Comparison of ENCODE assay signal across 10 cellular contexts in genomic region chr2:126761981-126762878, GRCh38.
DNase-seq lines count a peak whose midpoint lies in the region; ATAC-seq lines count a peak whose summit lies in the region.
"Had no signal": no experiment of that assay in that cellular context is flagged by ENCODE, and none has a peak within 500 bp of the region (broad histone marks: within the 10 kb centered on the region; RNA-seq: fewer than 3 reads in every experiment).

No MANE protein-coding gene starts in this region.

- no peak overlapping the region for H2BK15ac ChIP-seq in neuronal stem cell (ENCODE audit: low read length)

- no peaks in the 10 kb centered on the region for H3K9me3 Mint-ChIP-seq in CD4-positive, alpha-beta memory T cell
- peaks cover 0 to 14% (median 2%) of the 10 kb centered on the region in 9 donors for H3K9me3 Mint-ChIP-seq in naive thymus-derived CD8-positive, alpha-beta T cell

- peak overlapping the region; percentile 59 to 82 (median 72) for H3K4me3 Mint-ChIP-seq in CD4-positive, alpha-beta memory T cell
- peak overlapping the region; percentile 61 to 87 (median 76) for H3K4me3 Mint-ChIP-seq in naive thymus-derived CD8-positive, alpha-beta T cell

- H3K79me1 ChIP-seq in neuronal stem cell (ENCODE audit: low read depth, low read length): no peaks in the 10 kb centered on the region

- H2BK12ac ChIP-seq in neuronal stem cell (ENCODE audit: low read length): no peak overlapping the region

- POLR2A ChIA-PET in CD4-positive, alpha-beta memory T cell (lab: Charles Lee; ENCODE audit: partially characterized antibody): interaction anchor here (1.6 to 3.5 kb wide), 3 partner anchors 102 to 234 kb away, joined by 4 to 15 read pairs (median 5); no protein-coding TSS in a partner anchor
- POLR2A ChIA-PET in naive thymus-derived CD8-positive, alpha-beta T cell (lab: Charles Lee): interaction anchor here (1.0 to 3.0 kb wide), 6 partner anchors 12 to 108 kb away, joined by 3 to 27 read pairs (median 5); partner anchors contain the start of gene GYPC

- no peak overlapping the region for H3K18ac ChIP-seq in neuronal stem cell (ENCODE audit: low read length)

- H3K27me3 ChIP-seq in CD4-positive, alpha-beta memory T cell (ENCODE audit: insufficient read depth, low read length): no peaks in the 10 kb centered on the region
- H3K27me3 ChIP-seq in neuronal stem cell (ENCODE audit: control insufficient read depth in 3 of 3, insufficient read depth in 3 of 3, low read depth in 1 of 3, low read length in 3 of 3): no peaks in the 10 kb centered on the region

- ATAC-seq in naive thymus-derived CD8-positive, alpha-beta T cell: peak; percentile 94 to 96
- no peak for ATAC-seq in GM21619 (IDR thresholded peaks at IDR 0.05; ENCODE audit: unreplicated experiment)

- H3K4me2 ChIP-seq in neuronal stem cell (ENCODE audit: insufficient read depth, low read length, poor library complexity, severe bottlenecking): no peak overlapping the region

- intact Hi-C loops in CD4-positive, alpha-beta memory T cell (cut with micrococcal nuclease): loop anchor here (1.0 to 5.0 kb wide), 2 partner anchors 105 to 235 kb away; no protein-coding TSS in a partner anchor

- H4K8ac ChIP-seq in neuronal stem cell (ENCODE audit: low read depth, low read length): no peak overlapping the region

- no peak overlapping the region for H2BK120ac ChIP-seq in neuronal stem cell (ENCODE audit: low read depth, low read length)

- no peak overlapping the region for H2AK5ac ChIP-seq in neuronal stem cell (ENCODE audit: low read depth, low read length)

- H3K4ac ChIP-seq in neuronal stem cell (ENCODE audit: low read length): no peak overlapping the region

- H3K36me3 ChIP-seq in CD4-positive, alpha-beta memory T cell (ENCODE audit: insufficient read depth, low read length): no peaks in the 10 kb centered on the region
- no peaks in the 10 kb centered on the region for H3K36me3 ChIP-seq in neuronal stem cell (replicated peaks in 1 of 2; ENCODE audit: control insufficient read depth in 2 of 2, insufficient read depth in 2 of 2, low read length in 2 of 2)

- no peak overlapping the region for H3K23ac ChIP-seq in neuronal stem cell (ENCODE audit: low read depth, low read length, poor library complexity)

- peaks cover 46% of the 10 kb centered on the region for H3K4me1 ChIP-seq in CD4-positive, alpha-beta memory T cell (ENCODE audit: insufficient read depth, low read length)
- no peaks in the 10 kb centered on the region for H3K4me1 ChIP-seq in neuronal stem cell (ENCODE audit: control insufficient read depth in 2 of 2, insufficient read depth in 1 of 2, low read depth in 1 of 2, low read length in 2 of 2)

- H3K36me3 Mint-ChIP-seq in CD4-positive, alpha-beta memory T cell: no peaks in the 10 kb centered on the region
- peaks cover 0 to 3% (median 0%) of the 10 kb centered on the region in 3 donors for H3K36me3 Mint-ChIP-seq in naive thymus-derived CD8-positive, alpha-beta T cell

- DNase-seq in CD4-positive, alpha-beta memory T cell: peak; percentile 27 to 67 (median 59)
- DNase-seq in KG1 (lab: John Stamatoyannopoulos, UW): peak; percentile 9
- peak; percentile 13 for DNase-seq in activated T-helper 1 cell treated with Interleukin-2 at 50 U/mL for 16 hours (ENCODE audit: low read depth)
- peak; percentile 26 to 80 (median 52) for DNase-seq in naive thymus-derived CD8-positive, alpha-beta T cell
- DNase-seq in MV-4-11 (lab: John Stamatoyannopoulos, UW): no peak
- no peak for DNase-seq in neuronal stem cell (ENCODE audit: low spot score)
- no peak for DNase-seq in NCI-H2196 treated with DMSO at 0.1 percent for 48 hours (lab: John Stamatoyannopoulos, UW; ENCODE audit: unreplicated experiment)
- DNase-seq: AML-193, NCI-H1092 had no signal

- no peak overlapping the region for H2BK5ac ChIP-seq in neuronal stem cell (ENCODE audit: low read length)

- no peaks in the 10 kb centered on the region for H3K9me3 ChIP-seq in CD4-positive, alpha-beta memory T cell (ENCODE audit: control insufficient read depth in 1 of 2, low read length in 2 of 2)
- H3K9me3 ChIP-seq in neuronal stem cell (replicated peaks in 1 of 2; ENCODE audit: control insufficient read depth in 2 of 2, insufficient read depth in 1 of 2, low read depth in 1 of 2, low read length in 2 of 2): peaks cover 0 to 2% of the 10 kb centered on the region in 2 donors

- no CpG with 5 or more reads among the region's 4 CpGs for WGBS in neuronal stem cell (ENCODE audit: extremely low coverage in 2 of 2, insufficient read length in 2 of 2, insufficient replicate concordance in 1 of 2), 2 donors

- H2AFZ ChIP-seq in neuronal stem cell (ENCODE audit: low read length): no peak overlapping the region

- H3K27me3 Mint-ChIP-seq in CD4-positive, alpha-beta memory T cell: no peaks in the 10 kb centered on the region
- no peaks in the 10 kb centered on the region for H3K27me3 Mint-ChIP-seq in naive thymus-derived CD8-positive, alpha-beta T cell

- H3K9ac ChIP-seq in neuronal stem cell (ENCODE audit: low read depth, low read length, poor library complexity): no peak overlapping the region

- peak overlapping the region in 1 of 2 donors; percentile 11 for H3K4me3 ChIP-seq in CD4-positive, alpha-beta memory T cell (ENCODE audit: low read length in 2 of 2)
- no peak overlapping the region for H3K4me3 ChIP-seq in neuronal stem cell (ENCODE audit: low read length in 2 of 2)

- H4K91ac ChIP-seq in neuronal stem cell (ENCODE audit: low read depth, low read length, poor library complexity): no peak overlapping the region

- H3K14ac ChIP-seq in neuronal stem cell (ENCODE audit: low read length): no peak overlapping the region

- H3K27ac ChIP-seq in CD4-positive, alpha-beta memory T cell (ENCODE audit: low read depth, low read length): peak overlapping the region; percentile 36
- H3K27ac ChIP-seq in neuronal stem cell (replicated peaks; ENCODE audit: low read length): no peak overlapping the region

- H3K4me1 Mint-ChIP-seq in CD4-positive, alpha-beta memory T cell: peaks cover 34 to 75% (median 52%) of the 10 kb centered on the region in 4 donors
- peaks cover 33 to 94% (median 83%) of the 10 kb centered on the region in 4 donors for H3K4me1 Mint-ChIP-seq in naive thymus-derived CD8-positive, alpha-beta T cell

- CTCF ChIA-PET in CD4-positive, alpha-beta memory T cell (lab: Charles Lee; ENCODE audit: partially characterized antibody): interaction anchor here (1.1 to 2.5 kb wide), 3 partner anchors 12 to 234 kb away, joined by 3 to 22 read pairs (median 13); no protein-coding TSS in a partner anchor

- peak overlapping the region; percentile 81 to 96 (median 90) for H3K27ac Mint-ChIP-seq in CD4-positive, alpha-beta memory T cell
- H3K27ac Mint-ChIP-seq in naive thymus-derived CD8-positive, alpha-beta T cell: peak overlapping the region; percentile 82 to 97 (median 94)

Comparison
In these comparisons a context has a peak if more than half of its experiments do, and no peak if none do; other contexts are left out.
1. DNase-seq: peak in CD4-positive, alpha-beta memory T cell (5 of 5), KG1 (single experiment), activated T-helper 1 cell treated with Interleukin-2 at 50 U/mL for 16 hours (single experiment) and naive thymus-derived CD8-positive, alpha-beta T cell (10 of 10); none in MV-4-11 (single experiment), neuronal stem cell (single experiment) and NCI-H2196 treated with DMSO at 0.1 percent for 48 hours (single experiment).